9 cellular contexts compared by ENCODE assay signal in genomic region chr14:21498540-21499526, GRCh38. TPM values are rescaled to one million over a fixed set of nuclear protein-coding genes. Genes with fewer than 3 reads are reported as not detected.
DNase-seq lines count a peak whose midpoint lies in the region; ATAC-seq, FAIRE-seq and TF ChIP-seq lines count a peak whose summit lies in the region.
"Had no signal": no experiment of that assay in that cellular context is flagged by ENCODE, and none has a peak within 500 bp of the region (broad histone marks: within the 10 kb centered on the region; RNA-seq: fewer than 3 reads in every experiment).

No MANE protein-coding gene starts in this region.

- no peak overlapping the region for H2AFZ ChIP-seq in SK-N-SH (ENCODE audit: low read depth)

- no peak overlapping the region for H3K4me3 ChIP-seq in SK-N-SH (ENCODE audit: low read depth in 2 of 2, low read length in 1 of 2)
- no peak overlapping the region for H3K4me3 ChIP-seq in effector memory CD4-positive, alpha-beta T cell (ENCODE audit: insufficient read depth, low read depth, low read length, poor library complexity, severe bottlenecking)
- H3K4me3 ChIP-seq: skin epidermis had no signal

- no peak for TF ChIP-seq EP300 in SK-N-SH (IDR thresholded peaks at IDR 0.05; ENCODE audit: borderline replicate concordance in 1 of 2, low read depth in 1 of 2, low read length in 1 of 2)

- peaks cover 75 to 83% of the 10 kb centered on the region in 2 experiments for H3K36me3 ChIP-seq in SK-N-SH (replicated peaks in 1 of 2; ENCODE audit: control insufficient read depth in 1 of 2, insufficient read depth in 2 of 2, low read length in 1 of 2)
- H3K36me3 ChIP-seq in effector memory CD4-positive, alpha-beta T cell (ENCODE audit: control insufficient read depth, insufficient read depth, low read length) = peaks cover 64% of the 10 kb centered on the region

- no peak for TF ChIP-seq POLR2A in GM12891 (IDR thresholded peaks at IDR 0.05; ENCODE audit: low read depth, low read length)

- CTCF ChIA-PET in SK-N-SH (lab: Yijun Ruan, JAX) = interaction anchor here (0.7 to 6.6 kb wide), 24 partner anchors 8 to 86 kb away, joined by 3 to 49 read pairs (median 7); partner anchors contain the start of genes METTL3, RAB2B, SALL2 and TOX4

- TF ChIP-seq RAD21 in SK-N-SH (IDR thresholded peaks at IDR 0.05; ENCODE audit: low read length) = peak; percentile 63

- peak; percentile 66 for FAIRE-seq in GM12891 (lab: Jason Lieb, UNC)

- H3K27ac ChIP-seq in SK-N-SH (ENCODE audit: low read depth in 2 of 2, low read length in 1 of 2) = peak overlapping the region; percentile 25 to 48; a peak in 3 of 4 replicates
- H3K27ac ChIP-seq in effector memory CD4-positive, alpha-beta T cell (ENCODE audit: insufficient read depth, low read length, poor library complexity, severe bottlenecking) = peak overlapping the region; percentile 47
- H3K27ac ChIP-seq: skin epidermis had no signal

- ATAC-seq in HG02870 (IDR thresholded peaks at IDR 0.05; ENCODE audit: unreplicated experiment) = no peak

- WGBS in SK-N-SH (ENCODE audit: low lambda C conversion rate) = 72% methylated on average over 5 of the region's 5 CpGs

- H4K20me1 ChIP-seq in SK-N-SH (ENCODE audit: insufficient read depth) = no peaks in the 10 kb centered on the region

- no peak overlapping the region for H3K4me2 ChIP-seq in SK-N-SH

- H3K79me2 ChIP-seq in SK-N-SH (ENCODE audit: insufficient read depth) = peaks cover 7% of the 10 kb centered on the region; the same call in 1 of the 2 replicates

- no peak overlapping the region for H3K9ac ChIP-seq in SK-N-SH

- POLR2A ChIA-PET in SK-N-SH (lab: Yijun Ruan, JAX) = interaction anchor here (1.2 to 1.8 kb wide), 2 partner anchors 12 to 55 kb away, joined by 3 to 12 read pairs; partner anchors contain the start of gene METTL3

- H3K9me3 ChIP-seq in SK-N-SH = no peaks in the 10 kb centered on the region
- no peaks in the 10 kb centered on the region for H3K9me3 ChIP-seq in effector memory CD4-positive, alpha-beta T cell (ENCODE audit: control insufficient read depth, low read length)

- peaks cover 6 to 10% of the 10 kb centered on the region in 2 experiments; a peak in 2 of 4 replicates for H3K4me1 ChIP-seq in SK-N-SH (ENCODE audit: control insufficient read depth in 1 of 2, insufficient read depth in 2 of 2, low read depth in 1 of 2, low read length in 1 of 2)
- H3K4me1 ChIP-seq in effector memory CD4-positive, alpha-beta T cell (ENCODE audit: control insufficient read depth, insufficient read depth, low read length, poor library complexity, severe bottlenecking) = no peaks in the 10 kb centered on the region

- peak; percentile 71 for TF ChIP-seq CTCF in SK-N-SH (IDR thresholded peaks at IDR 0.05)

- H3K27me3 ChIP-seq in SK-N-SH (ENCODE audit: insufficient read depth) = no peaks in the 10 kb centered on the region
- H3K27me3 ChIP-seq in effector memory CD4-positive, alpha-beta T cell (replicated peaks; ENCODE audit: control insufficient read depth, insufficient read depth, low read length, poor library complexity, severe bottlenecking) = no peaks in the 10 kb centered on the region

- H3K9me2 ChIP-seq in SK-N-SH = no peaks in the 10 kb centered on the region

- H3F3A ChIP-seq in SK-N-SH (replicated peaks; ENCODE audit: insufficient read depth) = peaks cover 33% of the 10 kb centered on the region

- peak; percentile 66 for DNase-seq in Ammon's horn (ENCODE audit: low spot score)
- DNase-seq in GM12891 (ENCODE audit: insufficient read length, low spot score) = no peak
- DNase-seq in NAMALWA (ENCODE audit: low spot score) = peak; percentile 73
- DNase-seq in SK-N-SH = peak; percentile 51
- DNase-seq in effector memory CD4-positive, alpha-beta T cell = no peak
- DNase-seq in middle frontal gyrus (ENCODE audit: extremely low spot score, low spot score) = peak; percentile 44
- no peak for DNase-seq in NK-92 (lab: John Stamatoyannopoulos, UW; ENCODE audit: unreplicated experiment)

TF ChIP-seq in GM12891, 5 proteins besides CTCF, POLR2A, EP300 and RAD21:
- no peak for TF ChIP-seq TAF1 (IDR thresholded peaks at IDR 0.05; ENCODE audit: low read depth, low read length)
- peak; percentile 30; the same call in 1 of the 2 replicates for TF ChIP-seq POLR2AphosphoS5 (IDR thresholded peaks at IDR 0.05; ENCODE audit: low read depth, low read length)

TF ChIP-seq in SK-N-SH, 30 proteins besides CTCF, POLR2A, EP300 and RAD21:
- TF ChIP-seq TAF1 (IDR thresholded peaks at IDR 0.05; ENCODE audit: borderline replicate concordance, low read depth, low read length) = no peak
- no peak for TF ChIP-seq ELF1 (IDR thresholded peaks at IDR 0.05)
- TF ChIP-seq RFX5 (IDR thresholded peaks at IDR 0.05; ENCODE audit: low read length) = no peak
- 0 out of 2 replicates have a peak, but pooled peaks have one; percentile 23 for TF ChIP-seq GATA2 (CRISPR knock-in tag; IDR thresholded peaks at IDR 0.05)
- no peak for TF ChIP-seq REST (IDR thresholded peaks at IDR 0.05; ENCODE audit: low read depth, low read length)
- TF ChIP-seq SMC3 (IDR thresholded peaks at IDR 0.05; ENCODE audit: low read depth, low read length) = peak; percentile 49; the same call in 1 of the 2 replicates
- TF ChIP-seq FOXJ3 (CRISPR knock-in tag; IDR thresholded peaks at IDR 0.05) = no peak

RNA-seq across cellular contexts. Expression of gene METTL3, which starts 12.3 kb away (rescaled TPM):
- 52.0 TPM for polyA plus RNA-seq in GM12891 (2012; ENCODE audit: low read depth, missing spikeins)
- 118 and 198 TPM in 2 replicates for polyA plus RNA-seq in SK-N-SH (2012; rRNA removed)
- 61.6 and 76.3 TPM in 2 replicates for polyA plus RNA-seq in SK-N-SH (2012; cell fraction: cytosol; rRNA removed)
- polyA plus RNA-seq in SK-N-SH (2012; cell fraction: nucleus; rRNA removed) = 869 and 939 TPM in 2 replicates

RNA-seq across cellular contexts. Expression of gene TOX4, which starts 21.8 kb away (rescaled TPM):
- 38.7 TPM for polyA plus RNA-seq in GM12891 (2012; ENCODE audit: low read depth, missing spikeins)
- polyA plus RNA-seq in SK-N-SH (2012; rRNA removed) = 52.3 and 69.3 TPM in 2 replicates
- 45.6 and 45.7 TPM in 2 replicates for polyA plus RNA-seq in SK-N-SH (2012; cell fraction: cytosol; rRNA removed)
- polyA plus RNA-seq in SK-N-SH (2012; cell fraction: nucleus; rRNA removed) = 68.6 and 95.7 TPM in 2 replicates

RNA-seq across cellular contexts. Expression of gene RAB2B, which starts 22.1 kb away (rescaled TPM):
- 17.7 TPM for polyA plus RNA-seq in GM12891 (2012; ENCODE audit: low read depth, missing spikeins)
- polyA plus RNA-seq in SK-N-SH (2012; rRNA removed) = 24.4 and 41.2 TPM in 2 replicates
- 30.1 and 36.3 TPM in 2 replicates for polyA plus RNA-seq in SK-N-SH (2012; cell fraction: cytosol; rRNA removed)
- polyA plus RNA-seq in SK-N-SH (2012; cell fraction: nucleus; rRNA removed) = 13.2 and 30.3 TPM in 2 replicates

RNA-seq across cellular contexts. Expression of gene SALL2, which starts 27.3 kb away (rescaled TPM):
- polyA plus RNA-seq in GM12891 (2012; ENCODE audit: low read depth, missing spikeins) = 4.5 TPM
- polyA plus RNA-seq in SK-N-SH (2012; rRNA removed) = 7.5 and 9.1 TPM in 2 replicates
- polyA plus RNA-seq in SK-N-SH (2012; cell fraction: cytosol; rRNA removed) = 7.0 and 7.7 TPM in 2 replicates
- polyA plus RNA-seq in SK-N-SH (2012; cell fraction: nucleus; rRNA removed) = 6.1 and 6.4 TPM in 2 replicates

RNA-seq across cellular contexts. Expression of gene CHD8, which starts 42.9 kb away (rescaled TPM):
- 35.5 TPM for polyA plus RNA-seq in GM12891 (2012; ENCODE audit: low read depth, missing spikeins)
- polyA plus RNA-seq in SK-N-SH (2012; rRNA removed) = 20.1 and 25.3 TPM in 2 replicates
- 13.4 and 15.8 TPM in 2 replicates for polyA plus RNA-seq in SK-N-SH (2012; cell fraction: cytosol; rRNA removed)
- polyA plus RNA-seq in SK-N-SH (2012; cell fraction: nucleus; rRNA removed) = 75.7 and 107 TPM in 2 replicates

Comparison
In these comparisons a context has a peak if more than half of its experiments do, and no peak if none do; other contexts are left out.
1. DNase-seq: peak in Ammon's horn (single experiment), NAMALWA (single experiment), SK-N-SH (single experiment) and middle frontal gyrus (single experiment); none in GM12891 (single experiment), effector memory CD4-positive, alpha-beta T cell (0 of 3) and NK-92 (single experiment).